In genomic region chr13:29954082-29955043, GRCh38 we compare ENCODE assay signal across 13 cellular contexts.
DNase-seq lines count a peak whose midpoint lies in the region; ATAC-seq, FAIRE-seq and TF ChIP-seq lines count a peak whose summit lies in the region.
"Had no signal": no experiment of that assay in that cellular context is flagged by ENCODE, and none has a peak within 500 bp of the region (broad histone marks: within the 10 kb centered on the region; RNA-seq: fewer than 3 reads in every experiment).

No MANE protein-coding gene starts in this region.

- no peak overlapping the region for H3K4me2 ChIP-seq in OCI-LY7 (ENCODE audit: low read length)

- FAIRE-seq in GM12891 (lab: Jason Lieb, UNC): no peak
- FAIRE-seq: GM12878 had no signal

- H3K9me2 ChIP-seq in OCI-LY7 (ENCODE audit: insufficient read depth, low read length): no peaks in the 10 kb centered on the region

- H3K9me3 ChIP-seq in KOPT-K1 (ENCODE audit: insufficient read depth, low read length, poor library complexity, severe bottlenecking) (no peaks in the 10 kb centered on the region), duodenal mucosa (ENCODE audit: control insufficient read depth in 1 of 2, low read length in 2 of 2) (no peaks in the 10 kb centered on the region), OCI-LY7 (ENCODE audit: low read length) (no peaks in the 10 kb centered on the region)

- no peaks in the 10 kb centered on the region for H3K79me2 ChIP-seq in OCI-LY7 (ENCODE audit: insufficient read depth, low read depth, low read length)

- peak overlapping the region; percentile 88 for H3K27ac Mint-ChIP-seq in activated CD8-positive, alpha-beta T cell treated with anti-CD3 and anti-CD28 coated beads, Interleukin-2, amount 10 ng/mL, durations not matched to agents 7 days and 5 days

- peak overlapping the region; percentile 69 for H3K4me3 Mint-ChIP-seq in activated CD8-positive, alpha-beta T cell treated with anti-CD3 and anti-CD28 coated beads, Interleukin-2, amount 10 ng/mL, durations not matched to agents 7 days and 5 days

- H3K4me1 ChIP-seq in duodenal mucosa (ENCODE audit: control insufficient read depth in 1 of 2, insufficient read depth in 2 of 2, low read length in 2 of 2): peaks cover 9 to 12% of the 10 kb centered on the region in 2 donors
- H3K4me1 ChIP-seq in OCI-LY7 (ENCODE audit: insufficient read depth, low read length, poor library complexity, severe bottlenecking): no peaks in the 10 kb centered on the region

- H3K9me3 Mint-ChIP-seq in activated CD8-positive, alpha-beta T cell treated with anti-CD3 and anti-CD28 coated beads, Interleukin-2, amount 10 ng/mL, durations not matched to agents 7 days and 5 days (ENCODE audit: insufficient read depth): peaks cover 2% of the 10 kb centered on the region

- TF ChIP-seq CTCF in OCI-LY7 (conservative IDR thresholded peaks at IDR 0.05; ENCODE audit: low read length): no peak

- intact Hi-C loops in OCI-LY7 (cut with micrococcal nuclease; ENCODE audit: unreplicated experiment): no loop called here

- H3K36me3 ChIP-seq in KOPT-K1 (ENCODE audit: insufficient read depth, low read length): no peaks in the 10 kb centered on the region
- no peaks in the 10 kb centered on the region for H3K36me3 ChIP-seq in duodenal mucosa (ENCODE audit: control insufficient read depth in 1 of 2, insufficient read depth in 2 of 2, low read length in 2 of 2)
- no peaks in the 10 kb centered on the region for H3K36me3 ChIP-seq in OCI-LY7 (ENCODE audit: insufficient read depth, low read length)

- peak overlapping the region; percentile 6 for H3K27ac ChIP-seq in KOPT-K1 (ENCODE audit: low read depth, low read length, poor library complexity, severe bottlenecking)
- no peak overlapping the region for H3K27ac ChIP-seq in duodenal mucosa (ENCODE audit: low read depth, low read length)
- H3K27ac ChIP-seq in OCI-LY7 (ENCODE audit: low read depth, low read length, poor library complexity, severe bottlenecking): no peak overlapping the region
- H3K27ac ChIP-seq: RWPE1 had no signal

- POLR2A ChIA-PET in activated CD8-positive, alpha-beta T cell treated with anti-CD3 and anti-CD28 coated beads, Interleukin-2, amount 10 ng/mL, durations not matched to agents 7 days and 5 days (lab: Charles Lee): interaction anchor here (0.8 to 3.0 kb wide), 4 partner anchors 8 to 133 kb away, joined by 3 to 24 read pairs (median 4); no protein-coding TSS in a partner anchor
- POLR2A ChIA-PET in OCI-LY7 (lab: Charles Lee): interaction anchor here (0.6 to 0.8 kb wide), 3 partner anchors 43 to 51 kb away, joined by 3 to 7 read pairs (median 4); no protein-coding TSS in a partner anchor

- no peak overlapping the region for H2AFZ ChIP-seq in OCI-LY7 (ENCODE audit: low read length)

- H3K9ac ChIP-seq in duodenal mucosa (ENCODE audit: low read depth in 1 of 2, low read length in 2 of 2): peak overlapping the region in 1 of 2 donors; percentile 54

- H3K27me3 Mint-ChIP-seq in activated CD8-positive, alpha-beta T cell treated with anti-CD3 and anti-CD28 coated beads, Interleukin-2, amount 10 ng/mL, durations not matched to agents 7 days and 5 days (ENCODE audit: low read depth): peaks cover 2% of the 10 kb centered on the region

- H3K4me3 ChIP-seq in duodenal mucosa (ENCODE audit: low read depth in 1 of 2, low read length in 2 of 2) (peak overlapping the region; percentile 60 to 66), OCI-LY7 (ENCODE audit: low read depth, low read length, poor library complexity, severe bottlenecking) (no peak overlapping the region)
- H3K4me3 ChIP-seq: GM12878 had no signal

- ATAC-seq in activated CD8-positive, alpha-beta T cell treated with anti-CD3 and anti-CD28 coated beads, Interleukin-2, amount 10 ng/mL, durations not matched to agents 7 days and 5 days: peak; percentile 96
- ATAC-seq in GM18861 (IDR thresholded peaks at IDR 0.05; ENCODE audit: unreplicated experiment): no peak
- ATAC-seq: GM12878 had no signal

- peaks cover 52% of the 10 kb centered on the region for H3K4me1 Mint-ChIP-seq in activated CD8-positive, alpha-beta T cell treated with anti-CD3 and anti-CD28 coated beads, Interleukin-2, amount 10 ng/mL, durations not matched to agents 7 days and 5 days (ENCODE audit: low read depth)

- CTCF ChIA-PET in activated CD8-positive, alpha-beta T cell treated with anti-CD3 and anti-CD28 coated beads, Interleukin-2, amount 10 ng/mL, durations not matched to agents 7 days and 5 days (lab: Charles Lee): interaction anchor here (0.7 to 3.4 kb wide), 15 partner anchors 9 to 183 kb away, joined by 3 to 43 read pairs (median 5); no protein-coding TSS in a partner anchor
- CTCF ChIA-PET in OCI-LY7 (lab: Charles Lee; ENCODE audit: unreplicated experiment): interaction anchor here (0.5 to 0.6 kb wide), 2 partner anchors 15 to 49 kb away, joined by 3 read pairs; no protein-coding TSS in a partner anchor

- H3K36me3 Mint-ChIP-seq in activated CD8-positive, alpha-beta T cell treated with anti-CD3 and anti-CD28 coated beads, Interleukin-2, amount 10 ng/mL, durations not matched to agents 7 days and 5 days (ENCODE audit: low read depth): peaks cover 3% of the 10 kb centered on the region

- peaks cover 0 to 4% of the 10 kb centered on the region in 2 donors for H3K27me3 ChIP-seq in duodenal mucosa (ENCODE audit: control insufficient read depth in 1 of 2, insufficient read depth in 2 of 2, low read length in 2 of 2)

- TF ChIP-seq POLR2A in GM12891 (IDR thresholded peaks at IDR 0.05; ENCODE audit: low read depth, low read length): no peak

- peak; percentile 75 for DNase-seq in activated CD8-positive, alpha-beta T cell treated with anti-CD3 and anti-CD28 coated beads, Interleukin-2, amount 10 ng/mL, durations not matched to agents 7 days and 5 days
- DNase-seq in stimulated activated CD8-positive, alpha-beta memory T cell treated with anti-CD3 and anti-CD28 coated beads, Interleukin-12 subunit alpha, Interleukin-12 subunit beta, amount 100 ng/mL, for 1 hour (ENCODE audit: low read depth): peak; percentile 21
- DNase-seq in AML-193 (lab: John Stamatoyannopoulos, UW): no peak
- no peak for DNase-seq in OCI-LY7 (ENCODE audit: low spot score)
- DNase-seq in GM12891 (ENCODE audit: insufficient read length, low spot score): no peak
- DNase-seq: islet precursor cell, NCI-H2171 treated with DMSO at 0.1 percent for 48 hours, nucleus accumbens had no signal

- no TSS peak for BruUV-seq in OCI-LY7 (replicated peaks; lab: Mats Ljungman, UMichigan)

- H4K20me1 ChIP-seq in OCI-LY7 (ENCODE audit: insufficient read depth, low read length): no peaks in the 10 kb centered on the region

TF ChIP-seq in GM12891, 5 proteins besides CTCF, POLR2A, EP300 and RAD21:
- TF ChIP-seq SPI1 (IDR thresholded peaks at IDR 0.05; ENCODE audit: low read depth, low read length): no peak
- no peak for TF ChIP-seq PAX5 (IDR thresholded peaks at IDR 0.05; ENCODE audit: insufficient read depth, low read length, severe bottlenecking)
- no peak for TF ChIP-seq POLR2AphosphoS5 (IDR thresholded peaks at IDR 0.05; ENCODE audit: low read depth, low read length)

Comparison
In these comparisons a context has a peak if more than half of its experiments do, and no peak if none do; other contexts are left out.
1. DNase-seq: peak in activated CD8-positive, alpha-beta T cell treated with anti-CD3 and anti-CD28 coated beads, Interleukin-2, amount 10 ng/mL, durations not matched to agents 7 days and 5 days (single experiment) and stimulated activated CD8-positive, alpha-beta memory T cell treated with anti-CD3 and anti-CD28 coated beads, Interleukin-12 subunit alpha, Interleukin-12 subunit beta, amount 100 ng/mL, for 1 hour (single experiment); none in AML-193 (0 of 2), OCI-LY7 (single experiment) and GM12891 (single experiment).